Comparison of ENCODE assay signal across 9 cellular contexts in the genomic region with DNA sequence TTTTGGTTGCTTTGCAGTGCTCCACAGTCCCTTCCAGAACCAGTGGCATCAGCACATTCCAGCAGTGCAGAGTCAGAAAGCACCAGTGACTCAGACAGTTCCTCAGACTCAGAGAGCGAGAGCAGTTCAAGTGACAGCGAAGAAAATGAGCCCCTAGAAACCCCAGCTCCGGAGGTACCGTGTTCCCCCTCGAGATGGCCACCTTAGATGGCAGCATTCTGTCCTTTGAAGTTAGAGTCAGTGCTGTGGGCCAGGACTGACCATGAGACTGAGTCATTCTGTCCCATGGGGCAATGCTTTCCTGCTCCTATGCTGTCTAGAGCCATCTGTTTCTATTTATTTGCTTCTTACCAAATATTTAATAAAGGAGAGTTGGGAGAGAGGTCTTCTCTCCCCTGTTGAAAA.
DNase-seq lines count a peak whose midpoint lies in the region; ATAC-seq, FAIRE-seq and TF ChIP-seq lines count a peak whose summit lies in the region.
"Had no signal": no experiment of that assay in that cellular context is flagged by ENCODE, and none has a peak within 500 bp of the region (broad histone marks: within the 10 kb centered on the region; RNA-seq: fewer than 3 reads in every experiment).

No MANE protein-coding gene starts in this region.

- CTCF ChIA-PET in T-cell (lab: Charles Lee): no interaction called here

- H3K9me3 Mint-ChIP-seq in T-cell (no peaks in the 10 kb centered on the region), glutamatergic neuron (ENCODE audit: unreplicated experiment) (peaks cover 1% of the 10 kb centered on the region)
- H3K9me3 Mint-ChIP-seq in naive thymus-derived CD8-positive, alpha-beta T cell: no peaks in the 10 kb centered on the region

- peak; percentile 93 for FAIRE-seq in H54 (lab: Jason Lieb, UNC)

- no peak for TF ChIP-seq POLR2A in H54 (IDR thresholded peaks at IDR 0.05; ENCODE audit: low read depth, low read length)

- no peaks in the 10 kb centered on the region for H3K9me3 ChIP-seq in skeletal muscle tissue (ENCODE audit: control insufficient read depth in 3 of 3, low read length in 3 of 3)

- H3K4me3 ChIP-seq in skeletal muscle tissue (ENCODE audit: low read length in 3 of 3): peak overlapping the region; percentile 46 to 63 (median 53)

- H3K27ac Mint-ChIP-seq in T-cell: peak overlapping the region; percentile 39 to 61
- H3K27ac Mint-ChIP-seq in glutamatergic neuron (ENCODE audit: unreplicated experiment): no peak overlapping the region
- H3K27ac Mint-ChIP-seq in naive thymus-derived CD8-positive, alpha-beta T cell: peak overlapping the region in 4 of 10 donors; percentile 31 to 65 (median 52)

- H3K27me3 Mint-ChIP-seq in T-cell (no peaks in the 10 kb centered on the region), glutamatergic neuron (ENCODE audit: unreplicated experiment) (no peaks in the 10 kb centered on the region)
- no peaks in the 10 kb centered on the region for H3K27me3 Mint-ChIP-seq in naive thymus-derived CD8-positive, alpha-beta T cell

- peaks cover 55% of the 10 kb centered on the region for H3K36me3 Mint-ChIP-seq in T-cell
- H3K36me3 Mint-ChIP-seq in glutamatergic neuron (ENCODE audit: unreplicated experiment): no peaks in the 10 kb centered on the region
- peaks cover 0 to 62% (median 26%) of the 10 kb centered on the region in 3 donors for H3K36me3 Mint-ChIP-seq in naive thymus-derived CD8-positive, alpha-beta T cell

- no peaks in the 10 kb centered on the region for H3K27me3 ChIP-seq in skeletal muscle tissue (ENCODE audit: control insufficient read depth in 3 of 3, insufficient read depth in 3 of 3, low read length in 3 of 3)

- H3K27ac ChIP-seq in skeletal muscle tissue (ENCODE audit: low read depth, low read length): peak overlapping the region; percentile 90

- H3K4me1 ChIP-seq in skeletal muscle tissue (ENCODE audit: control insufficient read depth in 3 of 3, insufficient read depth in 3 of 3, low read length in 3 of 3): peaks cover 28 to 41% (median 34%) of the 10 kb centered on the region in 3 donors

- POLR2A ChIA-PET in T-cell (lab: Charles Lee): no interaction called here
- POLR2A ChIA-PET in naive thymus-derived CD8-positive, alpha-beta T cell (lab: Charles Lee): no interaction called here

- DNase-seq in H54 (ENCODE audit: insufficient read length, low spot score): peak; percentile 28
- no peak for DNase-seq in T-cell
- DNase-seq in glutamatergic neuron: no peak
- no peak for DNase-seq in activated T-cell treated with anti-CD3 and anti-CD28 coated beads for 4 hours
- DNase-seq in naive thymus-derived CD8-positive, alpha-beta T cell: no peak
- no peak for DNase-seq in OCI-M1 (lab: John Stamatoyannopoulos, UW)
- DNase-seq in SK-N-DZ (ENCODE audit: low spot score): no peak
- DNase-seq: NCI-H524 had no signal

- no peak for TF ChIP-seq CTCF in glutamatergic neuron (IDR thresholded peaks at IDR 0.05; ENCODE audit: partially characterized antibody, unreplicated experiment)

- H3K4me3 Mint-ChIP-seq in T-cell (no peak overlapping the region), glutamatergic neuron (ENCODE audit: unreplicated experiment) (peak overlapping the region; percentile 40)
- no peak overlapping the region for H3K4me3 Mint-ChIP-seq in naive thymus-derived CD8-positive, alpha-beta T cell

- H3K4me1 Mint-ChIP-seq in T-cell (peaks cover 49 to 64% (median 54%) of the 10 kb centered on the region in 3 donors), glutamatergic neuron (ENCODE audit: low read depth, unreplicated experiment) (peaks cover 19% of the 10 kb centered on the region)
- peaks cover 11 to 52% (median 38%) of the 10 kb centered on the region in 4 donors for H3K4me1 Mint-ChIP-seq in naive thymus-derived CD8-positive, alpha-beta T cell

- ATAC-seq in T-cell (replicated peaks in 1 of 4): no peak
- no peak for ATAC-seq in naive thymus-derived CD8-positive, alpha-beta T cell

- peaks cover 8 to 16% (median 9%) of the 10 kb centered on the region in 3 donors for H3K36me3 ChIP-seq in skeletal muscle tissue (ENCODE audit: control insufficient read depth in 3 of 3, insufficient read depth in 3 of 3, low read length in 3 of 3)

- H3K9ac ChIP-seq in skeletal muscle tissue (ENCODE audit: low read depth in 1 of 3, low read length in 3 of 3): peak overlapping the region; percentile 52 to 63 (median 62)
